ENCODE assay signal across 10 cellular contexts in genomic region chr4:77145806-77146425, GRCh38. TPM values are rescaled to one million over a fixed set of nuclear protein-coding genes. Genes with fewer than 3 reads are reported as not detected.
DNase-seq lines count a peak whose midpoint lies in the region; ATAC-seq and TF ChIP-seq lines count a peak whose summit lies in the region.
"Had no signal": no experiment of that assay in that cellular context is flagged by ENCODE, and none has a peak within 500 bp of the region (broad histone marks: within the 10 kb centered on the region; RNA-seq: fewer than 3 reads in every experiment).

No MANE protein-coding gene starts in this region.

- H3K27ac Mint-ChIP-seq in activated naive CD4-positive, alpha-beta T cell treated with anti-CD3 and anti-CD28 coated beads, Interleukin-2, amount 10 ng/mL, durations not matched to agents 7 days and 5 days = peak overlapping the region; percentile 47

- no peaks in the 10 kb centered on the region for H3K9me3 Mint-ChIP-seq in activated naive CD4-positive, alpha-beta T cell treated with anti-CD3 and anti-CD28 coated beads, Interleukin-2, amount 10 ng/mL, durations not matched to agents 7 days and 5 days

- peaks cover 14% of the 10 kb centered on the region for H3K4me1 Mint-ChIP-seq in activated naive CD4-positive, alpha-beta T cell treated with anti-CD3 and anti-CD28 coated beads, Interleukin-2, amount 10 ng/mL, durations not matched to agents 7 days and 5 days

- peaks cover 20% of the 10 kb centered on the region for H3K4me1 ChIP-seq in RWPE2 (ENCODE audit: insufficient read depth, poor library complexity, severe bottlenecking)
- no peaks in the 10 kb centered on the region for H3K4me1 ChIP-seq in upper lobe of right lung

- CTCF ChIA-PET in activated naive CD4-positive, alpha-beta T cell treated with anti-CD3 and anti-CD28 coated beads, Interleukin-2, amount 10 ng/mL, durations not matched to agents 7 days and 5 days (lab: Charles Lee) = interaction anchor here (0.9 to 1.2 kb wide), 3 partner anchors 50 to 56 kb away, joined by 3 to 4 read pairs (median 3); no protein-coding TSS in a partner anchor

- H3K4me3 ChIP-seq in RWPE2 (ENCODE audit: severe bottlenecking) (no peak overlapping the region), upper lobe of right lung (no peak overlapping the region)
- H3K4me3 ChIP-seq: BLaER1 had no signal

- H3K27me3 Mint-ChIP-seq in activated naive CD4-positive, alpha-beta T cell treated with anti-CD3 and anti-CD28 coated beads, Interleukin-2, amount 10 ng/mL, durations not matched to agents 7 days and 5 days = peaks cover 16% of the 10 kb centered on the region

- intact Hi-C loops in upper lobe of right lung (cut with DNase I) = no loop called here

- H3K9me3 ChIP-seq in RWPE2 (ENCODE audit: severe bottlenecking) (no peaks in the 10 kb centered on the region), upper lobe of right lung (no peaks in the 10 kb centered on the region)
- H3K9me3 ChIP-seq: BLaER1 had no signal

- H3K27me3 ChIP-seq in RWPE2 (ENCODE audit: insufficient read depth, poor library complexity, severe bottlenecking) = no peaks in the 10 kb centered on the region
- no peaks in the 10 kb centered on the region for H3K27me3 ChIP-seq in upper lobe of right lung
- H3K27me3 ChIP-seq: BLaER1 had no signal

- no peaks in the 10 kb centered on the region for H3K36me3 Mint-ChIP-seq in activated naive CD4-positive, alpha-beta T cell treated with anti-CD3 and anti-CD28 coated beads, Interleukin-2, amount 10 ng/mL, durations not matched to agents 7 days and 5 days

- peak; percentile 64 for ATAC-seq in RWPE2 (ENCODE audit: low read depth)
- ATAC-seq in upper lobe of right lung = peak; percentile 16
- ATAC-seq in HG03045 (IDR thresholded peaks at IDR 0.05; ENCODE audit: unreplicated experiment) = no peak
- no peak for ATAC-seq in activated CD4-positive, CD25-positive, alpha-beta regulatory T cell treated with anti-CD3 and anti-CD28 coated beads, Interleukin-2, amount 50 U/mL, for 24 hours

- H3K4me3 Mint-ChIP-seq in activated naive CD4-positive, alpha-beta T cell treated with anti-CD3 and anti-CD28 coated beads, Interleukin-2, amount 10 ng/mL, durations not matched to agents 7 days and 5 days = no peak overlapping the region

- H3K27ac ChIP-seq in RWPE2 (ENCODE audit: poor library complexity, severe bottlenecking) = peak overlapping the region; percentile 74
- no peak overlapping the region for H3K27ac ChIP-seq in upper lobe of right lung
- H3K27ac ChIP-seq: BLaER1 had no signal

- H3K36me3 ChIP-seq in RWPE2 (ENCODE audit: low read depth) (no peaks in the 10 kb centered on the region), upper lobe of right lung (no peaks in the 10 kb centered on the region)
- H3K36me3 ChIP-seq: BLaER1 had no signal

- no peak for TF ChIP-seq CTCF in RWPE2 (IDR thresholded peaks at IDR 0.05; ENCODE audit: poor library complexity, severe bottlenecking)
- no peak for TF ChIP-seq CTCF in upper lobe of right lung (IDR thresholded peaks at IDR 0.05)

- no peak for DNase-seq in activated naive CD4-positive, alpha-beta T cell treated with anti-CD3 and anti-CD28 coated beads, Interleukin-2, amount 10 ng/mL, durations not matched to agents 7 days and 5 days
- DNase-seq in activated naive CD4-positive, alpha-beta T cell treated with Interleukin-2 at 50 U/mL for 16 hours = no peak
- DNase-seq in RWPE2 (ENCODE audit: low spot score) (no peak), fibroblast of gingiva (ENCODE audit: low read depth) (peak; percentile 48), upper lobe of right lung (no peak), cerebellar nuclear complex (lab: John Stamatoyannopoulos, UW) (no peak)
- DNase-seq: NCI-H1105 treated with DMSO at 0.1 percent for 48 hours had no signal

RNA-seq across cellular contexts. Expression of gene CCNG2, which starts 11.1 kb away (rescaled TPM):
- total RNA-seq in upper lobe of right lung = 41.3 TPM

Comparison
In these comparisons a context has a peak if more than half of its experiments do, and no peak if none do; other contexts are left out.
1. ATAC-seq: peak in RWPE2 (single experiment) and upper lobe of right lung (single experiment); none in HG03045 (single experiment) and activated CD4-positive, CD25-positive, alpha-beta regulatory T cell treated with anti-CD3 and anti-CD28 coated beads, Interleukin-2, amount 50 U/mL, for 24 hours (0 of 2).